8 cellular contexts compared by ENCODE assay signal in genomic region chr3:122458992-122459391, GRCh38. TPM values are rescaled to one million over a fixed set of nuclear protein-coding genes. Genes with fewer than 3 reads are reported as not detected.
DNase-seq lines count a peak whose midpoint lies in the region; ATAC-seq and TF ChIP-seq lines count a peak whose summit lies in the region.

No MANE protein-coding gene starts in this region.

- no peaks in the 10 kb centered on the region for H3K9me3 ChIP-seq in left ventricle myocardium inferior (replicated peaks)

- no peaks in the 10 kb centered on the region for H3K27me3 ChIP-seq in left ventricle myocardium inferior (ENCODE audit: low read depth)

- no peak overlapping the region for H3K4me3 ChIP-seq in left ventricle myocardium inferior

- DNase-seq in left ventricle myocardium inferior (no peak), Right ventricle myocardium inferior (ENCODE audit: missing footprints) (no peak), RPMI7951 (ENCODE audit: low read depth) (peak; percentile 61), glomerular endothelial cell (ENCODE audit: extremely low read depth, low read depth, low spot score) (peak; percentile 18), UCSD-AML1 (lab: John Stamatoyannopoulos, UW; ENCODE audit: unreplicated experiment) (no peak)
- DNase-seq in activated CD4-positive, alpha-beta T cell treated with anti-CD3 and anti-CD28 coated beads, Interleukin-2, amount 50 U/mL, for 48 hours = no peak
- no peak for DNase-seq in activated CD4-positive, alpha-beta T cell treated with anti-CD3 and anti-CD28 coated beads, Interleukin-2, amount 50 U/mL, for 4 hours

- ATAC-seq in Right ventricle myocardium inferior (no peak), HG02763 (IDR thresholded peaks at IDR 0.05; ENCODE audit: unreplicated experiment) (no peak)

- no peak overlapping the region for H3K27ac ChIP-seq in left ventricle myocardium inferior (replicated peaks)

- no peaks in the 10 kb centered on the region for H3K4me1 ChIP-seq in left ventricle myocardium inferior

- peak; percentile 46 for TF ChIP-seq CTCF in left ventricle myocardium inferior (IDR thresholded peaks at IDR 0.05; ENCODE audit: borderline replicate concordance)

- H3K36me3 ChIP-seq in left ventricle myocardium inferior = peaks cover 65% of the 10 kb centered on the region

- intact Hi-C loops in left ventricle myocardium inferior (cut with micrococcal nuclease) = no loop called here
- intact Hi-C loops in Right ventricle myocardium inferior (cut with DNase I) = loop anchor here (5.0 kb wide), 2 partner anchors 67 to 218 kb away; no protein-coding TSS in a partner anchor

RNA-seq across cellular contexts. Expression of gene WDR5B, which starts 43.1 kb away (rescaled TPM):
- total RNA-seq in left ventricle myocardium inferior (3.3 TPM), Right ventricle myocardium inferior (2.5 TPM), glomerular endothelial cell (3.5 and 3.9 TPM in 2 replicates)
- total RNA-seq in RPMI7951 (2014; rRNA removed; shearing (Covaris generic)) = 6.2 and 9.4 TPM in 2 replicates

RNA-seq across cellular contexts. Expression of gene KPNA1, which starts 55.7 kb away (rescaled TPM):
- 64.9 TPM for total RNA-seq in left ventricle myocardium inferior
- total RNA-seq in Right ventricle myocardium inferior = 71.7 TPM
- 33.3 and 34.7 TPM in 2 replicates for total RNA-seq in RPMI7951 (2014; rRNA removed; shearing (Covaris generic))
- 35.6 and 45.1 TPM in 2 replicates for total RNA-seq in glomerular endothelial cell

Comparison
In these comparisons a context has a peak if more than half of its experiments do, and no peak if none do; other contexts are left out.
1. DNase-seq: peak in RPMI7951 (single experiment) and glomerular endothelial cell (single experiment); none in left ventricle myocardium inferior (single experiment), Right ventricle myocardium inferior (single experiment), activated CD4-positive, alpha-beta T cell treated with anti-CD3 and anti-CD28 coated beads, Interleukin-2, amount 50 U/mL, for 48 hours (0 of 2), activated CD4-positive, alpha-beta T cell treated with anti-CD3 and anti-CD28 coated beads, Interleukin-2, amount 50 U/mL, for 4 hours (0 of 2) and UCSD-AML1 (single experiment).